Comparison of ENCODE assay signal across 11 cellular contexts in genomic region chr11:1150769-1151365, GRCh38.
DNase-seq lines count a peak whose midpoint lies in the region; ATAC-seq lines count a peak whose summit lies in the region.
"Had no signal": no experiment of that assay in that cellular context is flagged by ENCODE, and none has a peak within 500 bp of the region (broad histone marks: within the 10 kb centered on the region; RNA-seq: fewer than 3 reads in every experiment).

No MANE protein-coding gene starts in this region.

- no peaks in the 10 kb centered on the region for H3K9me3 ChIP-seq in mucosa of rectum (ENCODE audit: control insufficient read depth in 2 of 2, low read length in 2 of 2)

- H3K4me1 ChIP-seq in mucosa of rectum (ENCODE audit: control insufficient read depth in 2 of 2, insufficient read depth in 2 of 2, low read length in 2 of 2), result peaks cover 5 to 7% of the 10 kb centered on the region in 2 donors

- H3K36me3 ChIP-seq in mucosa of rectum (ENCODE audit: control insufficient read depth in 2 of 2, insufficient read depth in 2 of 2, low read length in 2 of 2), result no peaks in the 10 kb centered on the region

- peak overlapping the region; percentile 65 to 76 for H3K27ac ChIP-seq in mucosa of rectum (ENCODE audit: low read depth in 2 of 2, low read length in 2 of 2)

- DNase-seq in AG20443 (ENCODE audit: low spot score) (peak; percentile 59), HuH-7 (ENCODE audit: low spot score) (peak; percentile 10), ecto neural progenitor cell (ENCODE audit: low spot score) (peak; percentile 41), CD1c-positive myeloid dendritic cell (ENCODE audit: extremely low spot score) (no peak)
- no peak for DNase-seq in activated CD4-positive, alpha-beta T cell treated with anti-CD3 and anti-CD28 coated beads, Interleukin-2, amount 50 U/mL, for 48 hours
- DNase-seq: cerebellar nuclear complex; Karpas-422; naive thymus-derived CD8-positive, alpha-beta T cell had no signal

- H3K4me3 ChIP-seq in mucosa of rectum (ENCODE audit: low read length in 2 of 2), result no peak overlapping the region

- ATAC-seq in GM18517 (IDR thresholded peaks at IDR 0.05; ENCODE audit: unreplicated experiment), result no peak
- no peak for ATAC-seq in HG03175 (IDR thresholded peaks at IDR 0.05; ENCODE audit: unreplicated experiment)
- ATAC-seq: naive thymus-derived CD8-positive, alpha-beta T cell had no signal

- no peak overlapping the region for H3K9ac ChIP-seq in mucosa of rectum (ENCODE audit: low read depth in 1 of 2, low read length in 2 of 2)

- H3K27me3 ChIP-seq in mucosa of rectum (ENCODE audit: control insufficient read depth in 2 of 2, insufficient read depth in 2 of 2, low read length in 2 of 2), result no peaks in the 10 kb centered on the region

Comparison
In these comparisons a context has a peak if more than half of its experiments do, and no peak if none do; other contexts are left out.
1. DNase-seq: peak in AG20443 (single experiment), HuH-7 (single experiment) and ecto neural progenitor cell (single experiment); none in activated CD4-positive, alpha-beta T cell treated with anti-CD3 and anti-CD28 coated beads, Interleukin-2, amount 50 U/mL, for 48 hours (0 of 2) and CD1c-positive myeloid dendritic cell (single experiment).